In genomic region chr6:135286962-135287525, GRCh38 we compare ENCODE assay signal across 23 cellular contexts.
DNase-seq lines count a peak whose midpoint lies in the region; ATAC-seq and TF ChIP-seq lines count a peak whose summit lies in the region.
"Had no signal": no experiment of that assay in that cellular context is flagged by ENCODE, and none has a peak within 500 bp of the region (broad histone marks: within the 10 kb centered on the region; RNA-seq: fewer than 3 reads in every experiment).

No MANE protein-coding gene starts in this region.

- no peaks in the 10 kb centered on the region for H3K27me3 Mint-ChIP-seq in CD14-positive monocyte (ENCODE audit: low read depth in 3 of 3)
- no peaks in the 10 kb centered on the region for H3K27me3 Mint-ChIP-seq in dendritic cell treated with granulocyte-macrophage colony-stimulating factor and Interleukin-4, amounts not matched to agents 40 ng/mL and 50 ng/mL, for 4 days
- H3K27me3 Mint-ChIP-seq: activated naive CD8-positive, alpha-beta T cell; T-cell had no signal

- no peaks in the 10 kb centered on the region for H3F3A ChIP-seq in GM23248 (ENCODE audit: insufficient read depth)

- ATAC-seq in GM19452 (IDR thresholded peaks at IDR 0.05; ENCODE audit: unreplicated experiment): no peak
- ATAC-seq: GM23338, left ventricle myocardium superior, T-cell had no signal

- H2AFZ ChIP-seq in GM23248: no peak overlapping the region
- H2AFZ ChIP-seq: GM23338, parathyroid adenoma had no signal

- no peak for TF ChIP-seq CTCF in CD14-positive monocyte (IDR thresholded peaks at IDR 0.05)
- TF ChIP-seq CTCF in HL-60 (IDR thresholded peaks at IDR 0.05; ENCODE audit: insufficient read depth, low read length): no peak

- H3K4me3 Mint-ChIP-seq in CD14-positive monocyte: peak overlapping the region; percentile 73 to 92
- H3K4me3 Mint-ChIP-seq in dendritic cell treated with granulocyte-macrophage colony-stimulating factor and Interleukin-4, amounts not matched to agents 40 ng/mL and 50 ng/mL, for 4 days: peak overlapping the region; percentile 73
- H3K4me3 Mint-ChIP-seq: activated naive CD8-positive, alpha-beta T cell; GM23338; T-cell had no signal

- H3K36me3 Mint-ChIP-seq in CD14-positive monocyte: no peaks in the 10 kb centered on the region
- no peaks in the 10 kb centered on the region for H3K36me3 Mint-ChIP-seq in dendritic cell treated with granulocyte-macrophage colony-stimulating factor and Interleukin-4, amounts not matched to agents 40 ng/mL and 50 ng/mL, for 4 days (ENCODE audit: low read depth)

- H3K36me3 ChIP-seq in GM23248 (ENCODE audit: low read depth): peaks cover 4% of the 10 kb centered on the region; the same call in 1 of the 2 replicates

- H3K27me3 ChIP-seq in HL-60 (ENCODE audit: insufficient read depth, poor library complexity, severe bottlenecking) (no peaks in the 10 kb centered on the region), GM23248 (replicated peaks; ENCODE audit: insufficient read depth) (no peaks in the 10 kb centered on the region)
- H3K27me3 ChIP-seq: brain microvascular endothelial cell, testis had no signal

- H3K9me2 ChIP-seq in GM23248 (ENCODE audit: insufficient read depth): no peaks in the 10 kb centered on the region

- H3K4me3 ChIP-seq in HL-60 (replicated peaks; ENCODE audit: insufficient read depth, low read length) (no peak overlapping the region), GM23248 (no peak overlapping the region)
- H3K4me3 ChIP-seq: GM23338, skin epidermis, testis had no signal

- H3K4me1 Mint-ChIP-seq in CD14-positive monocyte: peaks cover 30% of the 10 kb centered on the region
- peaks cover 31% of the 10 kb centered on the region for H3K4me1 Mint-ChIP-seq in dendritic cell treated with granulocyte-macrophage colony-stimulating factor and Interleukin-4, amounts not matched to agents 40 ng/mL and 50 ng/mL, for 4 days (ENCODE audit: low read depth)
- H3K4me1 Mint-ChIP-seq: GM23338 had no signal

- H3K27ac Mint-ChIP-seq in CD14-positive monocyte: peak overlapping the region; percentile 85 to 95 (median 92)
- H3K27ac Mint-ChIP-seq in dendritic cell treated with granulocyte-macrophage colony-stimulating factor and Interleukin-4, amounts not matched to agents 40 ng/mL and 50 ng/mL, for 4 days: peak overlapping the region; percentile 89
- H3K27ac Mint-ChIP-seq: activated naive CD8-positive, alpha-beta T cell; GM23338; T-cell had no signal

- H3K4me2 ChIP-seq in GM23248 (ENCODE audit: unreplicated experiment): no peak overlapping the region
- H3K4me2 ChIP-seq: GM23338 had no signal

- WGBS in GM23248 (ENCODE audit: low coverage in 1 of 2, low lambda C conversion rate in 2 of 2, missing lambda C conversion rate in 2 of 2), 2 experiments: 87 to 92% methylated on average over 8 of the region's 8 CpGs

- intact Hi-C loops in CD14-positive monocyte (cut with micrococcal nuclease): loop anchor here in 1 of 2 donors (10.0 kb wide), 1 partner anchor 102 kb away; the partner anchor contains the start of gene MYB
- intact Hi-C loops in dendritic cell treated with granulocyte-macrophage colony-stimulating factor and Interleukin-4, amounts not matched to agents 40 ng/mL and 50 ng/mL, for 4 days (cut with micrococcal nuclease): loop anchor here (10.0 kb wide), 1 partner anchor 112 kb away; no protein-coding TSS in a partner anchor

- DNase-seq in CD14-positive monocyte (ENCODE audit: low spot score) (no peak), HL-60 (ENCODE audit: low read depth in 1 of 2, low spot score in 1 of 2) (peak in 1 of 2 experiments; percentile 47), OCI-M1 (lab: John Stamatoyannopoulos, UW) (peak; percentile 65), GM23248 (no peak), NCI-H345 treated with DMSO at 0.1 percent for 48 hours (lab: John Stamatoyannopoulos, UW; ENCODE audit: unreplicated experiment) (no peak)
- DNase-seq in activated CD4-positive, CD25-positive, alpha-beta regulatory T cell (lab: John Stamatoyannopoulos, UW): no peak
- DNase-seq: activated CD4-positive, alpha-beta T cell treated with anti-CD3 and anti-CD28 coated beads for 4 hours; activated T-cell treated with anti-CD3 and anti-CD28 coated beads for 4 hours; brain microvascular endothelial cell; IMR-90; left ventricle myocardium superior; NCI-H1105 treated with DMSO at 0.1 percent for 48 hours; NCI-H82; stimulated activated CD4-positive, alpha-beta T cell treated with anti-CD3 and anti-CD28 coated beads, Interleukin-4, amount 100 ng/mL, for 24 hours; T-cell; testis had no signal

- H3K9ac ChIP-seq in GM23248: no peak overlapping the region
- H3K9ac ChIP-seq: parathyroid adenoma had no signal

- no peaks in the 10 kb centered on the region for H4K20me1 ChIP-seq in GM23248 (ENCODE audit: insufficient read depth)

- peak overlapping the region; percentile 65 for H3K27ac ChIP-seq in HL-60 (replicated peaks)
- no peak overlapping the region for H3K27ac ChIP-seq in GM23248
- H3K27ac ChIP-seq: brain microvascular endothelial cell, parathyroid adenoma, RWPE1, testis had no signal

- peaks cover 9% of the 10 kb centered on the region; the same call in 1 of the 2 replicates for H3K4me1 ChIP-seq in GM23248 (ENCODE audit: insufficient read depth)
- H3K4me1 ChIP-seq: testis had no signal

- H3K79me2 ChIP-seq in GM23248 (ENCODE audit: insufficient read depth): no peaks in the 10 kb centered on the region
- H3K79me2 ChIP-seq: parathyroid adenoma had no signal

- in situ Hi-C loops in GM23248 (cut with MboI): no loop called here

- no peaks in the 10 kb centered on the region for H3K9me3 ChIP-seq in GM23248 (ENCODE audit: low read depth)
- H3K9me3 ChIP-seq: testis had no signal

- peaks cover 0 to 2% (median 0%) of the 10 kb centered on the region in 7 donors for H3K9me3 Mint-ChIP-seq in CD14-positive monocyte
- no peaks in the 10 kb centered on the region for H3K9me3 Mint-ChIP-seq in dendritic cell treated with granulocyte-macrophage colony-stimulating factor and Interleukin-4, amounts not matched to agents 40 ng/mL and 50 ng/mL, for 4 days
- H3K9me3 Mint-ChIP-seq: GM23338 had no signal
